ENCODE assay signal across 8 cellular contexts in genomic region chr7:120950539-120951308, GRCh38. TPM values are rescaled to one million over a fixed set of nuclear protein-coding genes. Genes with fewer than 3 reads are reported as not detected.
DNase-seq lines count a peak whose midpoint lies in the region; ATAC-seq and TF ChIP-seq lines count a peak whose summit lies in the region.

A gene with protein sequence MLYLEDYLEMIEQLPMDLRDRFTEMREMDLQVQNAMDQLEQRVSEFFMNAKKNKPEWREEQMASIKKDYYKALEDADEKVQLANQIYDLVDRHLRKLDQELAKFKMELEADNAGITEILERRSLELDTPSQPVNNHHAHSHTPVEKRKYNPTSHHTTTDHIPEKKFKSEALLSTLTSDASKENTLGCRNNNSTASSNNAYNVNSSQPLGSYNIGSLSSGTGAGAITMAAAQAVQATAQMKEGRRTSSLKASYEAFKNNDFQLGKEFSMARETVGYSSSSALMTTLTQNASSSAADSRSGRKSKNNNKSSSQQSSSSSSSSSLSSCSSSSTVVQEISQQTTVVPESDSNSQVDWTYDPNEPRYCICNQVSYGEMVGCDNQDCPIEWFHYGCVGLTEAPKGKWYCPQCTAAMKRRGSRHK (plus strand): TSS chr7:120950777. CDS start chr7:120950897, 120 bp downstream.

- peak within 1 kb of the TSS; percentile 57 for H3K4me3 ChIP-seq in lung

- DNase-seq in CMK (ENCODE audit: low read depth) = peak; percentile 84
- peak; percentile 87 for DNase-seq in GM20000 (ENCODE audit: low spot score)
- DNase-seq in HT-29 (ENCODE audit: low spot score) = peak; percentile 99
- peak; percentile 77 to 88 for DNase-seq in NOMO-1 (lab: John Stamatoyannopoulos, UW; ENCODE audit: unreplicated experiment in 2 of 2)
- DNase-seq in effector CD8-positive, alpha-beta T cell (lab: John Stamatoyannopoulos, UW) = peak; percentile 98
- DNase-seq in lung (ENCODE audit: low spot score) = peak; percentile 97
- peak; percentile 95 to 96 (median 95) for DNase-seq in stimulated activated CD4-positive, alpha-beta T cell treated with anti-CD3 and anti-CD28 coated beads, TNF-alpha, amount 100 ng/mL, for 4 hours (ENCODE audit: low read depth in 3 of 3)

- CTCF ChIA-PET in activated CD8-positive, alpha-beta memory T cell treated with anti-CD3 and anti-CD28 coated beads for 36 hours (lab: Charles Lee) = interaction anchor here (0.7 kb wide), 2 partner anchors 543 to 579 kb away, joined by 3 read pairs; no protein-coding TSS in a partner anchor

- no peaks in the 10 kb centered on the region for H3K9me3 ChIP-seq in lung (ENCODE audit: control insufficient read depth in 2 of 2, insufficient read depth in 1 of 2, low read length in 1 of 2)

- peak; percentile 97 for ATAC-seq in lung (ENCODE audit: insufficient read depth, low FRiP score)

- TF ChIP-seq CTCF in GM20000 (IDR thresholded peaks at IDR 0.05; ENCODE audit: extremely low read depth, missing control alignments) (no peak), lung (IDR thresholded peaks at IDR 0.05; ENCODE audit: control extremely low read depth, extremely low read depth) (no peak)

- H3K27me3 ChIP-seq in lung (ENCODE audit: control insufficient read depth, insufficient read depth) = no peaks in the 10 kb centered on the region

- H3K4me1 ChIP-seq in lung (ENCODE audit: control insufficient read depth in 2 of 2, insufficient read depth in 2 of 2, low read length in 2 of 2) = peaks cover 0 to 5% of the 10 kb centered on the region in 2 donors

- peaks cover 2 to 5% of the 10 kb centered on the region in 2 donors for H3K36me3 ChIP-seq in lung (ENCODE audit: control insufficient read depth in 2 of 2, insufficient read depth in 2 of 2, low read length in 2 of 2)

- peak within 1 kb of the TSS; percentile 98 to 100 for H3K27ac ChIP-seq in lung (ENCODE audit: low read depth in 1 of 2, low read length in 1 of 2)

- POLR2A ChIA-PET in activated CD8-positive, alpha-beta memory T cell treated with anti-CD3 and anti-CD28 coated beads for 36 hours (lab: Charles Lee) = interaction anchor here (0.6 to 0.7 kb wide), 8 partner anchors 19 to 717 kb away, joined by 3 to 5 read pairs (median 3); no protein-coding TSS in a partner anchor

- 0% methylated on average over 68 to 71 of the region's 71 CpGs for WGBS in lung, 2 donors

RNA-seq across cellular contexts. Expression of the gene that starts here (rescaled TPM):
- 6.7 and 8.3 TPM in 2 replicates for total RNA-seq in HT-29 (2014; rRNA removed; shearing (Covaris generic))
- 10 to 100 TPM; 24.0 to 25.6 TPM for total RNA-seq in activated CD8-positive, alpha-beta memory T cell treated with anti-CD3 and anti-CD28 coated beads for 36 hours
- total RNA-seq in lung = 10 to 100 TPM; 16.3 to 24.9 TPM
- 10 to 100 TPM in 1 of 2 donors, 1 to 10 TPM in 1; 8.6 to 12.1 TPM for polyA plus RNA-seq in lung

Comparison
In these comparisons a context has a peak if more than half of its experiments do, and no peak if none do; other contexts are left out.
1. Peak in every context shown above with its lines: DNase-seq, ATAC-seq, H3K4me3 ChIP-seq and H3K27ac ChIP-seq.